8 cellular contexts compared by ENCODE assay signal in genomic region chr3:107241217-107241616, GRCh38.
DNase-seq lines count a peak whose midpoint lies in the region; ATAC-seq, FAIRE-seq and TF ChIP-seq lines count a peak whose summit lies in the region.

No MANE protein-coding gene starts in this region.

- ATAC-seq in GM21381 (IDR thresholded peaks at IDR 0.05; ENCODE audit: unreplicated experiment) (peak; percentile 36), pancreas (peak; percentile 44 to 76 (median 64)), HG02623 (IDR thresholded peaks at IDR 0.05; ENCODE audit: unreplicated experiment) (no peak)
- peak; percentile 12 for ATAC-seq in activated CD8-positive, alpha-beta T cell treated with anti-CD3 and anti-CD28 coated beads for 36 hours

- DNase-seq in ELF-1 (ENCODE audit: low read depth, low spot score) (peak; percentile 39), head of caudate nucleus (peak in 26 of 42 donors; percentile 6 to 68 (median 32)), pancreas (peak in 1 of 6 donors; percentile 18), occipital lobe (lab: John Stamatoyannopoulos, UW) (no peak)
- DNase-seq in activated CD8-positive, alpha-beta T cell treated with anti-CD3 and anti-CD28 coated beads for 36 hours: peak; percentile 28

- peaks cover 7% of the 10 kb centered on the region for H3K27me3 Mint-ChIP-seq in activated CD8-positive, alpha-beta T cell treated with anti-CD3 and anti-CD28 coated beads for 36 hours

- H3K4me3 ChIP-seq in pancreas: peak overlapping the region; percentile 33 to 72 (median 54)

- H3K27ac ChIP-seq in KOPT-K1 (ENCODE audit: low read depth, low read length, poor library complexity, severe bottlenecking) (peak overlapping the region; percentile 39), pancreas (no peak overlapping the region)

- H3K36me3 Mint-ChIP-seq in activated CD8-positive, alpha-beta T cell treated with anti-CD3 and anti-CD28 coated beads for 36 hours (ENCODE audit: low read depth): no peaks in the 10 kb centered on the region

- peaks cover 14% of the 10 kb centered on the region for H3K4me1 Mint-ChIP-seq in activated CD8-positive, alpha-beta T cell treated with anti-CD3 and anti-CD28 coated beads for 36 hours (ENCODE audit: low read depth)

- no peaks in the 10 kb centered on the region for H3K27me3 ChIP-seq in pancreas

- H3K4me1 ChIP-seq in pancreas: no peaks in the 10 kb centered on the region

- FAIRE-seq in pancreas (lab: Jason Lieb, UNC): no peak

- TF ChIP-seq CTCF in activated CD8-positive, alpha-beta T cell treated with anti-CD3 and anti-CD28 coated beads for 36 hours (IDR thresholded peaks at IDR 0.05): no peak
- TF ChIP-seq CTCF in pancreas (IDR thresholded peaks at IDR 0.05): no peak

- H3K4me3 Mint-ChIP-seq in activated CD8-positive, alpha-beta T cell treated with anti-CD3 and anti-CD28 coated beads for 36 hours: peak overlapping the region; percentile 88

- CTCF ChIA-PET in activated CD8-positive, alpha-beta T cell treated with anti-CD3 and anti-CD28 coated beads for 36 hours (lab: Charles Lee): interaction anchor here (1.6 to 2.3 kb wide), 3 partner anchors 12 to 189 kb away, joined by 4 to 8 read pairs (median 5); no protein-coding TSS in a partner anchor

- no peaks in the 10 kb centered on the region for H3K9me3 ChIP-seq in KOPT-K1 (ENCODE audit: insufficient read depth, low read length, poor library complexity, severe bottlenecking)
- H3K9me3 ChIP-seq in pancreas: no peaks in the 10 kb centered on the region

- H3K9me3 Mint-ChIP-seq in activated CD8-positive, alpha-beta T cell treated with anti-CD3 and anti-CD28 coated beads for 36 hours: no peaks in the 10 kb centered on the region

- POLR2A ChIA-PET in activated CD8-positive, alpha-beta T cell treated with anti-CD3 and anti-CD28 coated beads for 36 hours (lab: Charles Lee): no interaction called here

- intact Hi-C loops in activated CD8-positive, alpha-beta T cell treated with anti-CD3 and anti-CD28 coated beads for 36 hours (cut with micrococcal nuclease): no loop called here
- intact Hi-C loops in head of caudate nucleus (cut with DNase I) (loop anchor here (2.0 kb wide), 1 partner anchor 190 kb away; no protein-coding TSS in a partner anchor), pancreas (cut with DNase I) (no loop called here)

- WGBS in pancreas, 2 donors: 37 to 42% methylated on average over 7 of the region's 7 CpGs

- H3K36me3 ChIP-seq in KOPT-K1 (ENCODE audit: insufficient read depth, low read length) (no peaks in the 10 kb centered on the region; the same call in 1 of the 2 replicates), pancreas (no peaks in the 10 kb centered on the region)

- peak overlapping the region; percentile 32 for H3K27ac Mint-ChIP-seq in activated CD8-positive, alpha-beta T cell treated with anti-CD3 and anti-CD28 coated beads for 36 hours
